In genomic region chr1:118999348-119000071, GRCh38 we compare ENCODE assay signal across 29 cellular contexts. TPM values are rescaled to one million over a fixed set of nuclear protein-coding genes. Genes with fewer than 3 reads are reported as not detected.
DNase-seq lines count a peak whose midpoint lies in the region; ATAC-seq, FAIRE-seq and TF ChIP-seq lines count a peak whose summit lies in the region.
"Had no signal": no experiment of that assay in that cellular context is flagged by ENCODE, and none has a peak within 500 bp of the region (broad histone marks: within the 10 kb centered on the region; RNA-seq: fewer than 3 reads in every experiment).

No MANE protein-coding gene starts in this region.

- H3K9me3 Mint-ChIP-seq in GM23338: no peaks in the 10 kb centered on the region; the same call in 2 of the 3 replicates
- no peaks in the 10 kb centered on the region for H3K9me3 Mint-ChIP-seq in activated CD8-positive, alpha-beta memory T cell treated with anti-CD3 and anti-CD28 coated beads, Interleukin-2, amount 10 ng/mL, durations not matched to agents 7 days and 5 days (ENCODE audit: low read depth)
- H3K9me3 Mint-ChIP-seq: CD8-positive, alpha-beta T cell had no signal

- peaks cover 100% of the 10 kb centered on the region for H3K27me3 ChIP-seq in GM23338 (ENCODE audit: insufficient read depth)
- no peaks in the 10 kb centered on the region for H3K27me3 ChIP-seq in SJCRH30

- H3K27me3 Mint-ChIP-seq in GM23338 (ENCODE audit: insufficient read depth, low read depth, poor library complexity): peaks cover 100% of the 10 kb centered on the region
- peaks cover 90% of the 10 kb centered on the region for H3K27me3 Mint-ChIP-seq in activated CD8-positive, alpha-beta memory T cell treated with anti-CD3 and anti-CD28 coated beads, Interleukin-2, amount 10 ng/mL, durations not matched to agents 7 days and 5 days

- CTCF ChIA-PET in activated CD8-positive, alpha-beta memory T cell treated with anti-CD3 and anti-CD28 coated beads, Interleukin-2, amount 10 ng/mL, durations not matched to agents 7 days and 5 days (lab: Charles Lee): no interaction called here

- peaks cover 4% of the 10 kb centered on the region for H4K20me1 ChIP-seq in GM23338 (replicated peaks; ENCODE audit: insufficient read depth)

- H3K4me1 ChIP-seq in GM23338 (ENCODE audit: insufficient read depth) (peaks cover 54% of the 10 kb centered on the region), SJCRH30 (no peaks in the 10 kb centered on the region)
- H3K4me1 ChIP-seq: parathyroid adenoma had no signal

- H3K27ac ChIP-seq in GM23338 (ENCODE audit: low read depth) (no peak overlapping the region), coronary artery (no peak overlapping the region), SJCRH30 (no peak overlapping the region)
- H3K27ac ChIP-seq: GM23248, parathyroid adenoma had no signal

- H3K9me3 ChIP-seq in iPS-18c (ENCODE audit: control insufficient read depth, insufficient read depth, low read length) (no peaks in the 10 kb centered on the region), SJCRH30 (replicated peaks) (no peaks in the 10 kb centered on the region)
- H3K9me3 ChIP-seq: breast epithelium, right atrium auricular region had no signal

- peak overlapping the region; percentile 68 for H3K4me3 Mint-ChIP-seq in GM23338
- H3K4me3 Mint-ChIP-seq in activated CD8-positive, alpha-beta memory T cell treated with anti-CD3 and anti-CD28 coated beads, Interleukin-2, amount 10 ng/mL, durations not matched to agents 7 days and 5 days: no peak overlapping the region
- H3K4me3 Mint-ChIP-seq: activated CD4-positive, alpha-beta T cell treated with anti-CD3 and anti-CD28 coated beads for 36 hours; activated naive CD8-positive, alpha-beta T cell; CD8-positive, alpha-beta T cell had no signal

- H3K4me3 ChIP-seq in GM23338 (peak overlapping the region; percentile 53), coronary artery (peak overlapping the region; percentile 57), iPS-18c (ENCODE audit: insufficient read depth, low read depth, low read length) (peak overlapping the region; percentile 20; the same call in 1 of the 2 replicates), SJCRH30 (no peak overlapping the region)
- H3K4me3 ChIP-seq: lung had no signal

- no peaks in the 10 kb centered on the region for H3K9me2 ChIP-seq in GM23338 (ENCODE audit: insufficient read depth)

- peaks cover 7% of the 10 kb centered on the region; the same call in 1 of the 2 replicates for H3F3A ChIP-seq in GM23338 (replicated peaks; ENCODE audit: low read depth)

- peak; percentile 44 for DNase-seq in GM23338 (ENCODE audit: low spot score)
- no peak for DNase-seq in coronary artery (ENCODE audit: low spot score)
- DNase-seq in retina: peak; percentile 47
- DNase-seq in SJCRH30: no peak
- no peak for DNase-seq in activated CD8-positive, alpha-beta memory T cell treated with anti-CD3 and anti-CD28 coated beads, Interleukin-2, amount 10 ng/mL, durations not matched to agents 7 days and 5 days
- no peak for DNase-seq in GM19239 (ENCODE audit: insufficient read length, low spot score)
- DNase-seq: activated CD4-positive, alpha-beta T cell treated with anti-CD3 and anti-CD28 coated beads for 36 hours; activated CD8-positive, alpha-beta T cell treated with anti-CD3 and anti-CD28 coated beads, Interleukin-2, amount 10 ng/mL, durations not matched to agents 7 days and 5 days; AML-193; CD8-positive, alpha-beta T cell; effector CD4-positive, alpha-beta T cell; erythroblast; glutamatergic neuron; MV-4-11; NCI-H1436 treated with DMSO at 0.1 percent for 48 hours; NCI-H2081 treated with DMSO at 0.1 percent for 48 hours; Right ventricle myocardium superior; stimulated activated CD4-positive, alpha-beta T cell treated with anti-CD3 and anti-CD28 coated beads, Interleukin-2, amount 100 ng/mL, for 24 hours; stimulated activated naive CD8-positive, alpha-beta T cell treated with anti-CD3 and anti-CD28 coated beads, Interleukin-15, amount 100 ng/mL, for 72 hours; T-helper 2 cell had no signal

- H3K4me1 Mint-ChIP-seq in GM23338: peaks cover 54% of the 10 kb centered on the region
- H3K4me1 Mint-ChIP-seq in activated CD8-positive, alpha-beta memory T cell treated with anti-CD3 and anti-CD28 coated beads, Interleukin-2, amount 10 ng/mL, durations not matched to agents 7 days and 5 days: peaks cover 14% of the 10 kb centered on the region

- no peak for TF ChIP-seq CTCF in GM23338 (conservative IDR thresholded peaks at IDR 0.05; ENCODE audit: low read depth in 2 of 2)
- no peak for TF ChIP-seq CTCF in coronary artery (IDR thresholded peaks at IDR 0.05)

- H3K36me3 ChIP-seq in GM23338 (ENCODE audit: insufficient read depth): no peaks in the 10 kb centered on the region
- no peaks in the 10 kb centered on the region for H3K36me3 ChIP-seq in SJCRH30
- H3K36me3 ChIP-seq: breast epithelium, right atrium auricular region had no signal

- H3K27ac Mint-ChIP-seq in GM23338: no peak overlapping the region
- no peak overlapping the region for H3K27ac Mint-ChIP-seq in activated CD8-positive, alpha-beta memory T cell treated with anti-CD3 and anti-CD28 coated beads, Interleukin-2, amount 10 ng/mL, durations not matched to agents 7 days and 5 days
- H3K27ac Mint-ChIP-seq: activated CD4-positive, alpha-beta T cell treated with anti-CD3 and anti-CD28 coated beads for 36 hours; activated naive CD8-positive, alpha-beta T cell; CD8-positive, alpha-beta T cell; stimulated activated naive CD8-positive, alpha-beta T cell treated with anti-CD3 and anti-CD28 coated beads, Interleukin-15, amount 100 ng/mL, for 72 hours had no signal

- no peak for FAIRE-seq in GM19239 (lab: Jason Lieb, UNC)
- FAIRE-seq: HepG2 had no signal

- H3K79me2 ChIP-seq in GM23338 (replicated peaks; ENCODE audit: insufficient read depth): no peaks in the 10 kb centered on the region
- H3K79me2 ChIP-seq: parathyroid adenoma had no signal

- peak overlapping the region; percentile 74 for H3K4me2 ChIP-seq in GM23338

- ATAC-seq in GM23338 (peak; percentile 10; the same call in 2 of the 3 replicates), GM21381 (IDR thresholded peaks at IDR 0.05; ENCODE audit: unreplicated experiment) (no peak)
- ATAC-seq in activated CD8-positive, alpha-beta memory T cell treated with anti-CD3 and anti-CD28 coated beads, Interleukin-2, amount 10 ng/mL, durations not matched to agents 7 days and 5 days: no peak
- ATAC-seq: activated CD4-positive, alpha-beta T cell treated with anti-CD3 and anti-CD28 coated beads for 36 hours; activated CD8-positive, alpha-beta T cell treated with anti-CD3 and anti-CD28 coated beads, Interleukin-2, amount 10 ng/mL, durations not matched to agents 7 days and 5 days; CD8-positive, alpha-beta T cell; stimulated activated naive CD8-positive, alpha-beta T cell treated with anti-CD3 and anti-CD28 coated beads, Interleukin-15, amount 100 ng/mL, for 72 hours had no signal

- no peak overlapping the region; the same call in 1 of the 2 replicates for H2AFZ ChIP-seq in GM23338
- H2AFZ ChIP-seq: parathyroid adenoma had no signal

- H3K36me3 Mint-ChIP-seq in GM23338 (ENCODE audit: low read depth): no peaks in the 10 kb centered on the region
- peaks cover 1% of the 10 kb centered on the region for H3K36me3 Mint-ChIP-seq in activated CD8-positive, alpha-beta memory T cell treated with anti-CD3 and anti-CD28 coated beads, Interleukin-2, amount 10 ng/mL, durations not matched to agents 7 days and 5 days
- H3K36me3 Mint-ChIP-seq: CD8-positive, alpha-beta T cell had no signal

TF ChIP-seq in GM23338, 12 proteins besides CTCF, POLR2A, EP300 and RAD21:
- TF ChIP-seq EZH2phosphoT487 (IDR thresholded peaks at IDR 0.05; ENCODE audit: unreplicated experiment) (peak; percentile 84), ZNF114 (CRISPR knock-in tag; IDR thresholded peaks at IDR 0.05) (no peak), JUNB (IDR thresholded peaks at IDR 0.05; ENCODE audit: unreplicated experiment) (no peak), ZNF331 (CRISPR knock-in tag; IDR thresholded peaks at IDR 0.05; ENCODE audit: low read depth) (no peak), NANOG (IDR thresholded peaks at IDR 0.05; ENCODE audit: borderline replicate concordance) (no peak), CREB1 (CRISPR knock-in tag; IDR thresholded peaks at IDR 0.05; ENCODE audit: low read depth) (no peak), EZH2 (IDR thresholded peaks at IDR 0.05; ENCODE audit: low read depth, unreplicated experiment) (peak; percentile 99)

RNA-seq across cellular contexts. Expression of gene TBX15, which starts 11.4 kb away (rescaled TPM):
- total RNA-seq in GM23338 (2014; rRNA removed; shearing (Covaris generic)): 0.21 TPM in 1 of 2 replicates, not detected in the other
- polyA plus RNA-seq in GM23338 (2016; fragmentation: Nextera tagmentation; extraction: Ambion mirVana): not detected in 2 replicates
- total RNA-seq in SJCRH30 (2014; rRNA removed; shearing (Covaris generic)): 58.0 and 63.1 TPM in 2 replicates
- total RNA-seq in activated CD8-positive, alpha-beta memory T cell treated with anti-CD3 and anti-CD28 coated beads, Interleukin-2, amount 10 ng/mL, durations not matched to agents 7 days and 5 days: not detected
- total RNA-seq: activated CD4-positive, alpha-beta T cell treated with anti-CD3 and anti-CD28 coated beads for 36 hours; activated CD8-positive, alpha-beta T cell treated with anti-CD3 and anti-CD28 coated beads, Interleukin-2, amount 10 ng/mL, durations not matched to agents 7 days and 5 days had no signal

Comparison
In these comparisons a context has a peak if more than half of its experiments do, and no peak if none do; other contexts are left out.
1. DNase-seq: peak in GM23338 (single experiment) and retina (single experiment); none in coronary artery (single experiment), SJCRH30 (0 of 2), activated CD8-positive, alpha-beta memory T cell treated with anti-CD3 and anti-CD28 coated beads, Interleukin-2, amount 10 ng/mL, durations not matched to agents 7 days and 5 days (single experiment) and GM19239 (single experiment).
2. RNA of gene TBX15, which starts 11.4 kb away (total RNA-seq): 58.0 to 63.1 TPM in SJCRH30; 0.21 TPM in GM23338 and not detected in activated CD8-positive, alpha-beta memory T cell treated with anti-CD3 and anti-CD28 coated beads, Interleukin-2, amount 10 ng/mL, durations not matched to agents 7 days and 5 days; every median in the first group is over 10 times any median in the second.